In genomic region chr1:226982451-226983177, GRCh38 we compare ENCODE assay signal across 1 cellular context.
TF ChIP-seq lines count a peak whose summit lies in the region.

No MANE protein-coding gene starts in this region.

TF ChIP-seq in IMR-90, 13 proteins besides CTCF, POLR2A, EP300 and RAD21:
- TF ChIP-seq BHLHE40 (IDR thresholded peaks at IDR 0.05; ENCODE audit: low read depth, low read length) (no peak), MAZ (IDR thresholded peaks at IDR 0.05; ENCODE audit: borderline replicate concordance, low read depth, low read length) (no peak), MXI1 (IDR thresholded peaks at IDR 0.05; ENCODE audit: borderline replicate concordance, low read depth, low read length) (no peak), NFE2L2 (IDR thresholded peaks at IDR 0.05; ENCODE audit: low read depth, low read length) (no peak), ELK1 (IDR thresholded peaks at IDR 0.05; ENCODE audit: borderline replicate concordance, low read depth, low read length) (no peak), CEBPB (IDR thresholded peaks at IDR 0.05; ENCODE audit: low read depth, low read length) (no peak), USF2 (IDR thresholded peaks at IDR 0.05; ENCODE audit: low read depth, low read length) (no peak), SMC3 (IDR thresholded peaks at IDR 0.05; ENCODE audit: low read depth, low read length) (no peak), CHD1 (IDR thresholded peaks at IDR 0.05; ENCODE audit: low read depth, low read length) (no peak), MAFK (IDR thresholded peaks at IDR 0.05; ENCODE audit: low read depth, low read length) (no peak), RCOR1 (IDR thresholded peaks at IDR 0.05; ENCODE audit: insufficient replicate concordance, low read length) (no peak), RFX5 (IDR thresholded peaks at IDR 0.05; ENCODE audit: low read depth, low read length) (no peak), FOS (IDR thresholded peaks at IDR 0.05; ENCODE audit: low read depth, low read length) (no peak)
